8 cellular contexts compared by ENCODE assay signal in genomic region chr1:155000725-155001437, GRCh38. TPM values are rescaled to one million over a fixed set of nuclear protein-coding genes. Genes with fewer than 3 reads are reported as not detected.
A peak's percentile ranks its signal among the peaks of the same experiment; 100 is the strongest.
DNase-seq lines count a peak whose midpoint lies in the region; ATAC-seq, FAIRE-seq and TF ChIP-seq lines count a peak whose summit lies in the region.

No MANE protein-coding gene starts in this region.

- peak overlapping the region; percentile 97 for H3K27ac ChIP-seq in HepG2 (ENCODE audit: extremely low read length, insufficient read depth, low read length)

- no peaks in the 10 kb centered on the region for H3K9me3 ChIP-seq in HepG2 (ENCODE audit: low read length)

- H3K9ac ChIP-seq in HepG2 (ENCODE audit: insufficient read depth, low read depth, low read length) = peak overlapping the region; percentile 83

- CTCF ChIA-PET in HepG2 (lab: Yijun Ruan, JAX; ENCODE audit: low intra/inter-chr PET ratio, low total read pairs) = interaction anchor here (1.8 to 6.8 kb wide), 2 partner anchors 17 to 83 kb away, joined by 4 to 54 read pairs; no protein-coding TSS in a partner anchor

- H3K4me3 Mint-ChIP-seq in dendritic cell treated with granulocyte-macrophage colony-stimulating factor and Interleukin-4, amounts not matched to agents 40 ng/mL and 50 ng/mL, for 4 days = peak overlapping the region; percentile 99

- peaks cover 40% of the 10 kb centered on the region for H3K36me3 Mint-ChIP-seq in dendritic cell treated with granulocyte-macrophage colony-stimulating factor and Interleukin-4, amounts not matched to agents 40 ng/mL and 50 ng/mL, for 4 days (ENCODE audit: low read depth)

- H3K79me2 ChIP-seq in HepG2 (ENCODE audit: insufficient read depth, low read length) = peaks cover 20% of the 10 kb centered on the region

- H3K4me1 Mint-ChIP-seq in dendritic cell treated with granulocyte-macrophage colony-stimulating factor and Interleukin-4, amounts not matched to agents 40 ng/mL and 50 ng/mL, for 4 days (ENCODE audit: low read depth) = peaks cover 69% of the 10 kb centered on the region

- TF ChIP-seq RAD21 in HepG2 (CRISPR knock-in tag; IDR thresholded peaks at IDR 0.05) = peak; percentile 56; the same call in 1 of the 2 replicates

- no TSS peak for BruUV-seq in HepG2 (replicated peaks; lab: Mats Ljungman, UMichigan)

- 0% methylated on average over 9 of the region's 44 CpGs for WGBS in HepG2 (ENCODE audit: low lambda C conversion rate)

- peak; percentile 70 for FAIRE-seq in HepG2 (lab: Jason Lieb, UNC)

- peak overlapping the region; percentile 70 to 86 (median 84) for H3K4me3 ChIP-seq in HepG2 (replicated peaks in 1 of 3; ENCODE audit: insufficient read depth in 1 of 3, low read depth in 2 of 3, low read length in 3 of 3)

- in situ Hi-C loops in HepG2 (cut with HindIII; ENCODE audit: extremely low pct_ligation_motif_present, low pct_unique_long_range_greater_than_20kb) = no loop called here

- no peaks in the 10 kb centered on the region for H3K9me3 Mint-ChIP-seq in dendritic cell treated with granulocyte-macrophage colony-stimulating factor and Interleukin-4, amounts not matched to agents 40 ng/mL and 50 ng/mL, for 4 days

- intact Hi-C loops in dendritic cell treated with granulocyte-macrophage colony-stimulating factor and Interleukin-4, amounts not matched to agents 40 ng/mL and 50 ng/mL, for 4 days (cut with micrococcal nuclease) = no loop called here
- intact Hi-C loops in HepG2 (cut with micrococcal nuclease; ENCODE audit: unreplicated experiment) = loop anchor here (1.0 to 5.0 kb wide), 4 partner anchors 16 to 444 kb away; partner anchors contain the start of genes PYGO2 and UBE2Q1

- TF ChIP-seq CTCF in HepG2 (CRISPR knock-in tag; IDR thresholded peaks at IDR 0.05) = peak; percentile 58

- no peak overlapping the region for H2AFZ ChIP-seq in HepG2 (ENCODE audit: low read length)

- DNase-seq in AML-193 (lab: John Stamatoyannopoulos, UW) (peak; percentile 69 to 72), NCI-H69 (lab: John Stamatoyannopoulos, UW) (peak; percentile 97), HepG2 (ENCODE audit: low spot score) (peak; percentile 93)
- DNase-seq in activated CD4-positive, alpha-beta T cell treated with anti-CD3 and anti-CD28 coated beads, Interleukin-2, amount 50 U/mL, for 48 hours = peak; percentile 93 to 95
- DNase-seq in stimulated activated CD4-positive, alpha-beta T cell treated with anti-CD3 and anti-CD28 coated beads, Interleukin-2, amount 100 ng/mL, for 48 hours = peak; percentile 79 to 80

- peak in 1 of 2 experiments; percentile 73; a peak in 3 of 4 replicates for TF ChIP-seq EP300 in HepG2 (IDR thresholded peaks at IDR 0.05; ENCODE audit: low read depth in 2 of 2, low read length in 2 of 2)
- peak; percentile 63; the same call in 1 of the 2 replicates for TF ChIP-seq EP300 in HepG2 (CRISPR knock-in tag; IDR thresholded peaks at IDR 0.05; ENCODE audit: borderline replicate concordance)

- H3K27me3 Mint-ChIP-seq in dendritic cell treated with granulocyte-macrophage colony-stimulating factor and Interleukin-4, amounts not matched to agents 40 ng/mL and 50 ng/mL, for 4 days = no peaks in the 10 kb centered on the region

- no peaks in the 10 kb centered on the region for H3K36me3 ChIP-seq in HepG2 (replicated peaks in 1 of 2; ENCODE audit: control insufficient read depth in 1 of 2, insufficient read depth in 2 of 2, low read length in 2 of 2)

- peaks cover 37% of the 10 kb centered on the region for H3K4me1 ChIP-seq in HepG2 (ENCODE audit: insufficient read depth, low read length)

- H4K20me1 ChIP-seq in HepG2 (ENCODE audit: insufficient read depth, low read length) = no peaks in the 10 kb centered on the region

- TF ChIP-seq POLR2A in GM19193 (IDR thresholded peaks at IDR 0.05; ENCODE audit: extremely low read depth, insufficient read depth, insufficient read length) (peak; percentile 65), HepG2 (IDR thresholded peaks at IDR 0.05; ENCODE audit: insufficient read depth in 1 of 2, low read depth in 2 of 2, low read length in 2 of 2) (peak; percentile 65 to 72)

- ATAC-seq in HG03469 (IDR thresholded peaks at IDR 0.05; ENCODE audit: unreplicated experiment) = peak; percentile 22
- ATAC-seq in HepG2 = peak; percentile 68

- POLR2A ChIA-PET in HepG2 (lab: Yijun Ruan, JAX) = interaction anchor here (0.6 to 6.7 kb wide), 27 partner anchors 7 to 441 kb away, joined by 3 to 90 read pairs (median 6); partner anchors contain the start of genes ADAM15, FLAD1, LENEP and PBXIP1

- peak overlapping the region; percentile 100 for H3K4me2 ChIP-seq in HepG2 (ENCODE audit: low read depth, low read length)

- peak overlapping the region; percentile 100 for H3K27ac Mint-ChIP-seq in dendritic cell treated with granulocyte-macrophage colony-stimulating factor and Interleukin-4, amounts not matched to agents 40 ng/mL and 50 ng/mL, for 4 days

- H3K27me3 ChIP-seq in HepG2 (ENCODE audit: control insufficient read depth in 1 of 2, insufficient read depth in 2 of 2, low read length in 2 of 2) = no peaks in the 10 kb centered on the region; a peak in 1 of 5 replicates

RNA-seq across cellular contexts. Expression of gene ZBTB7B, which starts 1.7 kb away (rescaled TPM):
- total RNA-seq in HepG2 (2016; rRNA removed; fragmentation: Illumina TruSeq; extraction: Trizol) = 10.1 and 15.5 TPM in 2 replicates
- 2.1 and 2.9 TPM in 2 replicates for total RNA-seq in HepG2 (2016; cell fraction: cytosol; rRNA removed; fragmentation: Illumina TruSeq; extraction: Trizol; ENCODE audit: low read depth)
- 9.4 and 15.2 TPM in 2 replicates for total RNA-seq in HepG2 (2016; cell fraction: insoluble cytoplasmic fraction; rRNA removed; fragmentation: Illumina TruSeq; extraction: Trizol)
- total RNA-seq in HepG2 (2016; cell fraction: membrane; rRNA removed; fragmentation: Illumina TruSeq; extraction: Trizol) = 7.3 and 8.2 TPM in 2 replicates
- total RNA-seq in HepG2 (2016; cell fraction: nucleus; rRNA removed; fragmentation: Illumina TruSeq; extraction: Trizol) = 12.6 TPM in 2 replicates
- 17.5 and 22.3 TPM in 2 replicates for polyA plus RNA-seq in HepG2 (2011; rRNA removed)
- polyA plus RNA-seq in HepG2 (2011; cell fraction: cytosol; rRNA removed) = 15.0 and 19.2 TPM in 2 replicates
- 45.5 and 50.7 TPM in 2 replicates for polyA plus RNA-seq in HepG2 (2011; cell fraction: nucleus; rRNA removed)
- 9.8 and 10.8 TPM in 2 replicates for polyA plus RNA-seq in HepG2 (2012)
- polyA plus RNA-seq in HepG2 (2016; cell fraction: cytosol; fragmentation: Illumina TruSeq; extraction: Trizol; ENCODE audit: low read depth) = 1.1 and 1.7 TPM in 2 replicates
- polyA plus RNA-seq in HepG2 (2016; cell fraction: insoluble cytoplasmic fraction; fragmentation: Illumina TruSeq; extraction: Trizol; ENCODE audit: low read depth) = 10.5 and 12.2 TPM in 2 replicates
- 4.4 and 5.4 TPM in 2 replicates for polyA plus RNA-seq in HepG2 (2016; cell fraction: membrane; fragmentation: Illumina TruSeq; extraction: Trizol; ENCODE audit: low read depth)
- polyA plus RNA-seq in HepG2 (2016; cell fraction: nucleus; fragmentation: Illumina TruSeq; extraction: Trizol; ENCODE audit: insufficient read depth, low read depth) = 31.6 and 39.9 TPM in 2 replicates
- polyA minus RNA-seq in HepG2 (2011; rRNA and poly(A)+ RNA removed; ENCODE audit: low replicate concordance) = 32.5 and 45.9 TPM in 2 replicates
- polyA minus RNA-seq in HepG2 (2011; cell fraction: cytosol; rRNA and poly(A)+ RNA removed) = 9.9 and 13.2 TPM in 2 replicates
- polyA minus RNA-seq in HepG2 (2011; cell fraction: nucleus; rRNA and poly(A)+ RNA removed) = 10.3 and 13.3 TPM in 2 replicates

RNA-seq across cellular contexts. Expression of gene LENEP, which starts 7.5 kb away (rescaled TPM):
- 0.29 TPM in 1 of 2 replicates, not detected in the other for total RNA-seq in HepG2 (2016; rRNA removed; fragmentation: Illumina TruSeq; extraction: Trizol)
- not detected in 2 replicates for total RNA-seq in HepG2 (2016; cell fraction: cytosol; rRNA removed; fragmentation: Illumina TruSeq; extraction: Trizol; ENCODE audit: low read depth)
- total RNA-seq in HepG2 (2016; cell fraction: insoluble cytoplasmic fraction; rRNA removed; fragmentation: Illumina TruSeq; extraction: Trizol) = 0.32 TPM in 1 of 2 replicates, not detected in the other
- total RNA-seq in HepG2 (2016; cell fraction: membrane; rRNA removed; fragmentation: Illumina TruSeq; extraction: Trizol) = not detected in 2 replicates
- total RNA-seq in HepG2 (2016; cell fraction: nucleus; rRNA removed; fragmentation: Illumina TruSeq; extraction: Trizol) = 1.1 and 1.3 TPM in 2 replicates
- polyA plus RNA-seq in HepG2 (2011; rRNA removed) = not detected in 2 replicates
- not detected in 2 replicates for polyA plus RNA-seq in HepG2 (2011; cell fraction: cytosol; rRNA removed)
- 0.29 and 0.40 TPM in 2 replicates for polyA plus RNA-seq in HepG2 (2011; cell fraction: nucleus; rRNA removed)
- not detected in 2 replicates for polyA plus RNA-seq in HepG2 (2012)
- not detected in 2 replicates for polyA plus RNA-seq in HepG2 (2016; cell fraction: cytosol; fragmentation: Illumina TruSeq; extraction: Trizol; ENCODE audit: low read depth)
- polyA plus RNA-seq in HepG2 (2016; cell fraction: insoluble cytoplasmic fraction; fragmentation: Illumina TruSeq; extraction: Trizol; ENCODE audit: low read depth) = not detected in 2 replicates
- not detected in 2 replicates for polyA plus RNA-seq in HepG2 (2016; cell fraction: membrane; fragmentation: Illumina TruSeq; extraction: Trizol; ENCODE audit: low read depth)
- polyA plus RNA-seq in HepG2 (2016; cell fraction: nucleus; fragmentation: Illumina TruSeq; extraction: Trizol; ENCODE audit: insufficient read depth, low read depth) = not detected in 2 replicates
- 1.3 and 7.6 TPM in 2 replicates for polyA minus RNA-seq in HepG2 (2011; rRNA and poly(A)+ RNA removed; ENCODE audit: low replicate concordance)
- not detected in 2 replicates for polyA minus RNA-seq in HepG2 (2011; cell fraction: cytosol; rRNA and poly(A)+ RNA removed)
- polyA minus RNA-seq in HepG2 (2011; cell fraction: nucleus; rRNA and poly(A)+ RNA removed) = 1.6 TPM in 1 of 2 replicates, not detected in the other

RNA-seq across cellular contexts. Expression of gene FLAD1, which starts 17.7 kb away (rescaled TPM):
- total RNA-seq in HepG2 (2016; rRNA removed; fragmentation: Illumina TruSeq; extraction: Trizol) = 32.8 and 32.9 TPM in 2 replicates
- total RNA-seq in HepG2 (2016; cell fraction: cytosol; rRNA removed; fragmentation: Illumina TruSeq; extraction: Trizol; ENCODE audit: low read depth) = 21.5 and 22.7 TPM in 2 replicates
- 29.0 and 37.1 TPM in 2 replicates for total RNA-seq in HepG2 (2016; cell fraction: insoluble cytoplasmic fraction; rRNA removed; fragmentation: Illumina TruSeq; extraction: Trizol)
- 23.4 and 27.9 TPM in 2 replicates for total RNA-seq in HepG2 (2016; cell fraction: membrane; rRNA removed; fragmentation: Illumina TruSeq; extraction: Trizol)
- 37.9 and 38.9 TPM in 2 replicates for total RNA-seq in HepG2 (2016; cell fraction: nucleus; rRNA removed; fragmentation: Illumina TruSeq; extraction: Trizol)
- polyA plus RNA-seq in HepG2 (2011; rRNA removed) = 25.9 and 30.3 TPM in 2 replicates
- 16.4 and 22.8 TPM in 2 replicates for polyA plus RNA-seq in HepG2 (2011; cell fraction: cytosol; rRNA removed)
- 84.3 and 94.4 TPM in 2 replicates for polyA plus RNA-seq in HepG2 (2011; cell fraction: nucleus; rRNA removed)
- 15.3 and 18.2 TPM in 2 replicates for polyA plus RNA-seq in HepG2 (2012)
- 17.3 and 18.3 TPM in 2 replicates for polyA plus RNA-seq in HepG2 (2016; cell fraction: cytosol; fragmentation: Illumina TruSeq; extraction: Trizol; ENCODE audit: low read depth)
- polyA plus RNA-seq in HepG2 (2016; cell fraction: insoluble cytoplasmic fraction; fragmentation: Illumina TruSeq; extraction: Trizol; ENCODE audit: low read depth) = 28.5 and 31.1 TPM in 2 replicates
- 17.7 and 19.3 TPM in 2 replicates for polyA plus RNA-seq in HepG2 (2016; cell fraction: membrane; fragmentation: Illumina TruSeq; extraction: Trizol; ENCODE audit: low read depth)
- polyA plus RNA-seq in HepG2 (2016; cell fraction: nucleus; fragmentation: Illumina TruSeq; extraction: Trizol; ENCODE audit: insufficient read depth, low read depth) = 64.3 and 72.6 TPM in 2 replicates
- polyA minus RNA-seq in HepG2 (2011; rRNA and poly(A)+ RNA removed; ENCODE audit: low replicate concordance) = 34.0 and 163 TPM in 2 replicates
- polyA minus RNA-seq in HepG2 (2011; cell fraction: cytosol; rRNA and poly(A)+ RNA removed) = 7.6 and 9.5 TPM in 2 replicates
- 15.7 and 16.8 TPM in 2 replicates for polyA minus RNA-seq in HepG2 (2011; cell fraction: nucleus; rRNA and poly(A)+ RNA removed)

RNA-seq across cellular contexts. Expression of gene CKS1B, which starts 26.4 kb away (rescaled TPM):
- total RNA-seq in HepG2 (2016; rRNA removed; fragmentation: Illumina TruSeq; extraction: Trizol) = 217 and 268 TPM in 2 replicates
- total RNA-seq in HepG2 (2016; cell fraction: cytosol; rRNA removed; fragmentation: Illumina TruSeq; extraction: Trizol; ENCODE audit: low read depth) = 95.8 and 111 TPM in 2 replicates
- 219 and 283 TPM in 2 replicates for total RNA-seq in HepG2 (2016; cell fraction: insoluble cytoplasmic fraction; rRNA removed; fragmentation: Illumina TruSeq; extraction: Trizol)
- total RNA-seq in HepG2 (2016; cell fraction: membrane; rRNA removed; fragmentation: Illumina TruSeq; extraction: Trizol) = 160 and 171 TPM in 2 replicates
- 75.7 and 82.8 TPM in 2 replicates for total RNA-seq in HepG2 (2016; cell fraction: nucleus; rRNA removed; fragmentation: Illumina TruSeq; extraction: Trizol)
- polyA plus RNA-seq in HepG2 (2011; rRNA removed) = 122 and 222 TPM in 2 replicates
- 141 and 184 TPM in 2 replicates for polyA plus RNA-seq in HepG2 (2011; cell fraction: cytosol; rRNA removed)
- 54.7 and 67.5 TPM in 2 replicates for polyA plus RNA-seq in HepG2 (2011; cell fraction: nucleus; rRNA removed)
- 103 and 128 TPM in 2 replicates for polyA plus RNA-seq in HepG2 (2012)
- polyA plus RNA-seq in HepG2 (2016; cell fraction: cytosol; fragmentation: Illumina TruSeq; extraction: Trizol; ENCODE audit: low read depth) = 98.3 and 114 TPM in 2 replicates
- polyA plus RNA-seq in HepG2 (2016; cell fraction: insoluble cytoplasmic fraction; fragmentation: Illumina TruSeq; extraction: Trizol; ENCODE audit: low read depth) = 306 and 328 TPM in 2 replicates
- 149 and 155 TPM in 2 replicates for polyA plus RNA-seq in HepG2 (2016; cell fraction: membrane; fragmentation: Illumina TruSeq; extraction: Trizol; ENCODE audit: low read depth)
- 139 and 158 TPM in 2 replicates for polyA plus RNA-seq in HepG2 (2016; cell fraction: nucleus; fragmentation: Illumina TruSeq; extraction: Trizol; ENCODE audit: insufficient read depth, low read depth)
- 89.2 and 369 TPM in 2 replicates for polyA minus RNA-seq in HepG2 (2011; rRNA and poly(A)+ RNA removed; ENCODE audit: low replicate concordance)
- 31.4 and 39.6 TPM in 2 replicates for polyA minus RNA-seq in HepG2 (2011; cell fraction: cytosol; rRNA and poly(A)+ RNA removed)
- polyA minus RNA-seq in HepG2 (2011; cell fraction: nucleus; rRNA and poly(A)+ RNA removed) = 20.0 and 31.2 TPM in 2 replicates

RNA-seq across cellular contexts. Expression of gene SHC1, which starts 30.3 kb away (rescaled TPM):
- 52.0 and 55.0 TPM in 2 replicates for total RNA-seq in HepG2 (2016; rRNA removed; fragmentation: Illumina TruSeq; extraction: Trizol)
- total RNA-seq in HepG2 (2016; cell fraction: cytosol; rRNA removed; fragmentation: Illumina TruSeq; extraction: Trizol; ENCODE audit: low read depth) = 10.4 and 11.4 TPM in 2 replicates
- 43.4 and 62.0 TPM in 2 replicates for total RNA-seq in HepG2 (2016; cell fraction: insoluble cytoplasmic fraction; rRNA removed; fragmentation: Illumina TruSeq; extraction: Trizol)
- 32.4 and 34.5 TPM in 2 replicates for total RNA-seq in HepG2 (2016; cell fraction: membrane; rRNA removed; fragmentation: Illumina TruSeq; extraction: Trizol)
- 38.5 and 42.7 TPM in 2 replicates for total RNA-seq in HepG2 (2016; cell fraction: nucleus; rRNA removed; fragmentation: Illumina TruSeq; extraction: Trizol)
- 137 and 146 TPM in 2 replicates for polyA plus RNA-seq in HepG2 (2011; rRNA removed)
- 58.2 and 72.4 TPM in 2 replicates for polyA plus RNA-seq in HepG2 (2011; cell fraction: cytosol; rRNA removed)
- 261 and 328 TPM in 2 replicates for polyA plus RNA-seq in HepG2 (2011; cell fraction: nucleus; rRNA removed)
- polyA plus RNA-seq in HepG2 (2012) = 46.9 and 60.8 TPM in 2 replicates
- 13.4 and 13.5 TPM in 2 replicates for polyA plus RNA-seq in HepG2 (2016; cell fraction: cytosol; fragmentation: Illumina TruSeq; extraction: Trizol; ENCODE audit: low read depth)
- 59.8 and 73.1 TPM in 2 replicates for polyA plus RNA-seq in HepG2 (2016; cell fraction: insoluble cytoplasmic fraction; fragmentation: Illumina TruSeq; extraction: Trizol; ENCODE audit: low read depth)
- polyA plus RNA-seq in HepG2 (2016; cell fraction: membrane; fragmentation: Illumina TruSeq; extraction: Trizol; ENCODE audit: low read depth) = 34.6 and 37.7 TPM in 2 replicates
- 141 and 171 TPM in 2 replicates for polyA plus RNA-seq in HepG2 (2016; cell fraction: nucleus; fragmentation: Illumina TruSeq; extraction: Trizol; ENCODE audit: insufficient read depth, low read depth)
- 119 and 193 TPM in 2 replicates for polyA minus RNA-seq in HepG2 (2011; rRNA and poly(A)+ RNA removed; ENCODE audit: low replicate concordance)
- polyA minus RNA-seq in HepG2 (2011; cell fraction: cytosol; rRNA and poly(A)+ RNA removed) = 49.8 and 52.4 TPM in 2 replicates
- 37.5 and 41.5 TPM in 2 replicates for polyA minus RNA-seq in HepG2 (2011; cell fraction: nucleus; rRNA and poly(A)+ RNA removed)

Comparison
In these comparisons a context has a peak if more than half of its experiments do, and no peak if none do; other contexts are left out.
1. Peak in every context shown above with its lines: DNase-seq, ATAC-seq, H3K4me3 ChIP-seq and H3K27ac ChIP-seq.